In the genomic region with DNA sequence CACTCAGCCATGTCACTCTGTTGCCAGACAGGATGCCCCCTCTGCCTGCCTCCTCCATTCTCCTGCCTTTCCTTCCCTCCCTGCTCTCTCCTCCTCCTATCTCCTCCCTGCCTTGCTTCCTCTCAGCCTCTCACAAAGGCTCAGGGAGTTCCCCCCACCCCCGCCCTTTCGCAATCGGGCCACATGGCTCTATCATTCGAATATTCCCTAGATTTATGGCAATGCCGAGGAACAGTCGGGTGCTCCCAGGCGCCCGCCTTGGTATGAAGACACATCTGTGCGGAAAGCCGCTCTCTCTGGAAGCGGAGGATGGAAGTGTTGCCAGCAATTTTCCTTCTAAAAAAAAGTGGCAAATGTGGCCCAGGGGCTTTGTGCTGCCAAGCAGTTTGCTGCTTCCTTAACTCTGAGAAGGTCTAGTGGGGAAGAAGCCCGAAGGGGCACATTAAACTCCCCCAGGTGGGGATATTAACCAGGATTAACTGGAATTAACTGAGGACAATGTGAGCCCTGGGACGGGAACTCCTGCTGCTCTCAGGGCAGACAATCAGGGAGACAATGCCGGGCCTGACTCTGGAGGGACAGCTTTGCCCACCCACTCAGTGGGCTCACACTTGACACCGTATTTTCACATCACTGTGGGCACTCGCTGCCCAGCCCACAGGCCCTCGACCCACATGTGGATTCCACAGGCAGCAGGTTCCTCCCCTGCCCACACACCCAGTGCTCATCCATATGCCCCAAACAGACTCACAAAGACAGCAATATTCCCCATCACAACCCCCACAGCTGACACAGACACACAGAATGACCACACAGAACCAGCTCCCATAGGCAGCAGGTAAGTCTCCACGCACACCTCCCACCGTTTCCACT, we compare ENCODE assay signal across 1 cellular context.
TF ChIP-seq lines count a peak whose summit lies in the region.

No MANE protein-coding gene starts in this region.

TF ChIP-seq in GM12878, 131 proteins besides CTCF, POLR2A, EP300 and RAD21:
- TF ChIP-seq, protein P1, sequence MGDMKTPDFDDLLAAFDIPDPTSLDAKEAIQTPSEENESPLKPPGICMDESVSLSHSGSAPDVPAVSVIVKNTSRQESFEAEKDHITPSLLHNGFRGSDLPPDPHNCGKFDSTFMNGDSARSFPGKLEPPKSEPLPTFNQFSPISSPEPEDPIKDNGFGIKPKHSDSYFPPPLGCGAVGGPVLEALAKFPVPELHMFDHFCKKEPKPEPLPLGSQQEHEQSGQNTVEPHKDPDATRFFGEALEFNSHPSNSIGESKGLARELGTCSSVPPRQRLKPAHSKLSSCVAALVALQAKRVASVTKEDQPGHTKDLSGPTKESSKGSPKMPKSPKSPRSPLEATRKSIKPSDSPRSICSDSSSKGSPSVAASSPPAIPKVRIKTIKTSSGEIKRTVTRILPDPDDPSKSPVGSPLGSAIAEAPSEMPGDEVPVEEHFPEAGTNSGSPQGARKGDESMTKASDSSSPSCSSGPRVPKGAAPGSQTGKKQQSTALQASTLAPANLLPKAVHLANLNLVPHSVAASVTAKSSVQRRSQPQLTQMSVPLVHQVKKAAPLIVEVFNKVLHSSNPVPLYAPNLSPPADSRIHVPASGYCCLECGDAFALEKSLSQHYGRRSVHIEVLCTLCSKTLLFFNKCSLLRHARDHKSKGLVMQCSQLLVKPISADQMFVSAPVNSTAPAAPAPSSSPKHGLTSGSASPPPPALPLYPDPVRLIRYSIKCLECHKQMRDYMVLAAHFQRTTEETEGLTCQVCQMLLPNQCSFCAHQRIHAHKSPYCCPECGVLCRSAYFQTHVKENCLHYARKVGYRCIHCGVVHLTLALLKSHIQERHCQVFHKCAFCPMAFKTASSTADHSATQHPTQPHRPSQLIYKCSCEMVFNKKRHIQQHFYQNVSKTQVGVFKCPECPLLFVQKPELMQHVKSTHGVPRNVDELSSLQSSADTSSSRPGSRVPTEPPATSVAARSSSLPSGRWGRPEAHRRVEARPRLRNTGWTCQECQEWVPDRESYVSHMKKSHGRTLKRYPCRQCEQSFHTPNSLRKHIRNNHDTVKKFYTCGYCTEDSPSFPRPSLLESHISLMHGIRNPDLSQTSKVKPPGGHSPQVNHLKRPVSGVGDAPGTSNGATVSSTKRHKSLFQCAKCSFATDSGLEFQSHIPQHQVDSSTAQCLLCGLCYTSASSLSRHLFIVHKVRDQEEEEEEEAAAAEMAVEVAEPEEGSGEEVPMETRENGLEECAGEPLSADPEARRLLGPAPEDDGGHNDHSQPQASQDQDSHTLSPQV (IDR thresholded peaks at IDR 0.05), result no peak
- TF ChIP-seq NFYA (IDR thresholded peaks at IDR 0.05; ENCODE audit: borderline replicate concordance, low read depth, low read length) (no peak), ATF7 (IDR thresholded peaks at IDR 0.05; ENCODE audit: low read depth) (no peak), SIX5 (IDR thresholded peaks at IDR 0.05; ENCODE audit: low read depth, low read length, severe bottlenecking) (no peak), EGR1 (IDR thresholded peaks at IDR 0.05; ENCODE audit: borderline replicate concordance in 1 of 2, low read depth in 2 of 2, low read length in 2 of 2) (peak in 1 of 2 experiments; percentile 63; a peak in 1 of 3 replicates), ZZZ3 (IDR thresholded peaks at IDR 0.05; ENCODE audit: control insufficient read depth, insufficient read length, low read depth) (no peak), SUZ12 (IDR thresholded peaks at IDR 0.05; ENCODE audit: unreplicated experiment) (no peak), CEBPB (IDR thresholded peaks at IDR 0.05; ENCODE audit: borderline replicate concordance in 1 of 2, low read depth in 2 of 2, low read length in 2 of 2) (peak in 1 of 2 experiments; percentile 21; a peak in 1 of 4 replicates), HCFC1 (IDR thresholded peaks at IDR 0.05; ENCODE audit: low read length) (no peak)
- TF ChIP-seq, protein P2, sequence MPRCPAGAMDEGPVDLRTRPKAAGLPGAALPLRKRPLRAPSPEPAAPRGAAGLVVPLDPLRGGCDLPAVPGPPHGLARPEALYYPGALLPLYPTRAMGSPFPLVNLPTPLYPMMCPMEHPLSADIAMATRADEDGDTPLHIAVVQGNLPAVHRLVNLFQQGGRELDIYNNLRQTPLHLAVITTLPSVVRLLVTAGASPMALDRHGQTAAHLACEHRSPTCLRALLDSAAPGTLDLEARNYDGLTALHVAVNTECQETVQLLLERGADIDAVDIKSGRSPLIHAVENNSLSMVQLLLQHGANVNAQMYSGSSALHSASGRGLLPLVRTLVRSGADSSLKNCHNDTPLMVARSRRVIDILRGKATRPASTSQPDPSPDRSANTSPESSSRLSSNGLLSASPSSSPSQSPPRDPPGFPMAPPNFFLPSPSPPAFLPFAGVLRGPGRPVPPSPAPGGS (IDR thresholded peaks at IDR 0.05; ENCODE audit: borderline replicate concordance, insufficient read depth, low read depth, low read length, poor library complexity, severe bottlenecking), result no peak
- TF ChIP-seq, protein P3, sequence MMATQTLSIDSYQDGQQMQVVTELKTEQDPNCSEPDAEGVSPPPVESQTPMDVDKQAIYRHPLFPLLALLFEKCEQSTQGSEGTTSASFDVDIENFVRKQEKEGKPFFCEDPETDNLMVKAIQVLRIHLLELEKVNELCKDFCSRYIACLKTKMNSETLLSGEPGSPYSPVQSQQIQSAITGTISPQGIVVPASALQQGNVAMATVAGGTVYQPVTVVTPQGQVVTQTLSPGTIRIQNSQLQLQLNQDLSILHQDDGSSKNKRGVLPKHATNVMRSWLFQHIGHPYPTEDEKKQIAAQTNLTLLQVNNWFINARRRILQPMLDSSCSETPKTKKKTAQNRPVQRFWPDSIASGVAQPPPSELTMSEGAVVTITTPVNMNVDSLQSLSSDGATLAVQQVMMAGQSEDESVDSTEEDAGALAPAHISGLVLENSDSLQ (IDR thresholded peaks at IDR 0.05), result no peak
- TF ChIP-seq, protein P4, sequence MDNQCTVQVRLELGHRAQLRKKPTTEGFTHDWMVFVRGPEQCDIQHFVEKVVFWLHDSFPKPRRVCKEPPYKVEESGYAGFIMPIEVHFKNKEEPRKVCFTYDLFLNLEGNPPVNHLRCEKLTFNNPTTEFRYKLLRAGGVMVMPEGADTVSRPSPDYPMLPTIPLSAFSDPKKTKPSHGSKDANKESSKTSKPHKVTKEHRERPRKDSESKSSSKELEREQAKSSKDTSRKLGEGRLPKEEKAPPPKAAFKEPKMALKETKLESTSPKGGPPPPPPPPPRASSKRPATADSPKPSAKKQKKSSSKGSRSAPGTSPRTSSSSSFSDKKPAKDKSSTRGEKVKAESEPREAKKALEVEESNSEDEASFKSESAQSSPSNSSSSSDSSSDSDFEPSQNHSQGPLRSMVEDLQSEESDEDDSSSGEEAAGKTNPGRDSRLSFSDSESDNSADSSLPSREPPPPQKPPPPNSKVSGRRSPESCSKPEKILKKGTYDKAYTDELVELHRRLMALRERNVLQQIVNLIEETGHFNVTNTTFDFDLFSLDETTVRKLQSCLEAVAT (IDR thresholded peaks at IDR 0.05), result 0 out of 2 replicates have a peak, but pooled peaks have one; percentile 17
- TF ChIP-seq, protein P5, sequence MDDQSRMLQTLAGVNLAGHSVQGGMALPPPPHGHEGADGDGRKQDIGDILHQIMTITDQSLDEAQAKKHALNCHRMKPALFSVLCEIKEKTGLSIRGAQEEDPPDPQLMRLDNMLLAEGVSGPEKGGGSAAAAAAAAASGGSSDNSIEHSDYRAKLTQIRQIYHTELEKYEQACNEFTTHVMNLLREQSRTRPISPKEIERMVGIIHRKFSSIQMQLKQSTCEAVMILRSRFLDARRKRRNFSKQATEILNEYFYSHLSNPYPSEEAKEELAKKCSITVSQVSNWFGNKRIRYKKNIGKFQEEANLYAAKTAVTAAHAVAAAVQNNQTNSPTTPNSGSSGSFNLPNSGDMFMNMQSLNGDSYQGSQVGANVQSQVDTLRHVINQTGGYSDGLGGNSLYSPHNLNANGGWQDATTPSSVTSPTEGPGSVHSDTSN (IDR thresholded peaks at IDR 0.05; ENCODE audit: insufficient replicate concordance, low read depth, low read length), result no peak
- TF ChIP-seq, protein P6, sequence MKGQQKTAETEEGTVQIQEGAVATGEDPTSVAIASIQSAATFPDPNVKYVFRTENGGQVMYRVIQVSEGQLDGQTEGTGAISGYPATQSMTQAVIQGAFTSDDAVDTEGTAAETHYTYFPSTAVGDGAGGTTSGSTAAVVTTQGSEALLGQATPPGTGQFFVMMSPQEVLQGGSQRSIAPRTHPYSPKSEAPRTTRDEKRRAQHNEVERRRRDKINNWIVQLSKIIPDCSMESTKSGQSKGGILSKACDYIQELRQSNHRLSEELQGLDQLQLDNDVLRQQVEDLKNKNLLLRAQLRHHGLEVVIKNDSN (IDR thresholded peaks at IDR 0.05; ENCODE audit: borderline replicate concordance, extremely low read length, insufficient read depth, low read depth, low read length), result no peak
- TF ChIP-seq, protein P7, sequence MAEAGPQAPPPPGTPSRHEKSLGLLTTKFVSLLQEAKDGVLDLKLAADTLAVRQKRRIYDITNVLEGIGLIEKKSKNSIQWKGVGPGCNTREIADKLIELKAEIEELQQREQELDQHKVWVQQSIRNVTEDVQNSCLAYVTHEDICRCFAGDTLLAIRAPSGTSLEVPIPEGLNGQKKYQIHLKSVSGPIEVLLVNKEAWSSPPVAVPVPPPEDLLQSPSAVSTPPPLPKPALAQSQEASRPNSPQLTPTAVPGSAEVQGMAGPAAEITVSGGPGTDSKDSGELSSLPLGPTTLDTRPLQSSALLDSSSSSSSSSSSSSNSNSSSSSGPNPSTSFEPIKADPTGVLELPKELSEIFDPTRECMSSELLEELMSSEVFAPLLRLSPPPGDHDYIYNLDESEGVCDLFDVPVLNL (IDR thresholded peaks at IDR 0.05; ENCODE audit: low read depth, low read length), result no peak
